13 cellular contexts compared by ENCODE assay signal in the genomic region with DNA sequence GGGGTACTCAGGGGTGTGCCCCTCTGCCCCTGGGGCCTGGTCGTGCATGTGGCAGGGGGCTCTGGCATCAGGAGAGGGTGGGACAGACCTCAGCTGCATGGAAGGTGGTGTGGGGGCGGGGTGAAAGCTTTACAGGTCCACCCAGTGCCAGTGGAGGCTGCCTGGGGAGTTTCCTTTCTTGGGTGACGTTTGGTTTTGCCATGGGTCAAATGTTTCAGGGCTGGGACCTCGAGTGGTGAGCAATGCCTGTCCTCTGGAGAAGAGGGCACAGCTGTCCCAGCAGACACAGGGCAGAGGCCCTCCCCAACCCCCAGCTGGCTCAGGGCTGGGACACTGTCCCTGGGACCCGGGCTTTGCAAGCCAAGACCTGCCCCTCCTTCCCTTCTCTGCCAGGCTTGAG. TPM values are rescaled to one million over a fixed set of nuclear protein-coding genes. Genes with fewer than 3 reads are reported as not detected.
A peak's percentile ranks its signal among the peaks of the same experiment; 100 is the strongest.
DNase-seq lines count a peak whose midpoint lies in the region; ATAC-seq and TF ChIP-seq lines count a peak whose summit lies in the region.
"Had no signal": no experiment of that assay in that cellular context is flagged by ENCODE, and none has a peak within 500 bp of the region (broad histone marks: within the 10 kb centered on the region; RNA-seq: fewer than 3 reads in every experiment).

No MANE protein-coding gene starts in this region.

- H3K27me3 Mint-ChIP-seq in Caco-2 (ENCODE audit: insufficient read depth, unreplicated experiment), result no peaks in the 10 kb centered on the region

- H3K4me3 ChIP-seq in Caco-2 (ENCODE audit: low read depth, low read length), result no peak overlapping the region
- H3K4me3 ChIP-seq in breast epithelium, result peak overlapping the region; percentile 61 to 94 (median 80)
- no peak overlapping the region for H3K4me3 ChIP-seq in hepatocyte
- peak overlapping the region; percentile 78 to 88 (median 83) for H3K4me3 ChIP-seq in gastrocnemius medialis

- peaks cover 9% of the 10 kb centered on the region for H3K4me1 Mint-ChIP-seq in Caco-2 (ENCODE audit: low read depth, unreplicated experiment)

- in situ Hi-C loops in gastrocnemius medialis (cut with MboI; ENCODE audit: low sequenced_read_pairs in 4 of 4) (loop anchor here in 2 of 4 donors (10.0 to 25.0 kb wide), 3 partner anchors 107 to 165 kb away; partner anchors contain the start of gene RNU6ATAC (in 1 of the 2)), ACHN (cut with HindIII; ENCODE audit: low pct_ligation_motif_present, low pct_unique_long_range_greater_than_20kb, low sequenced_read_pairs) (no loop called here)

- peak; percentile 46 to 54 for ATAC-seq in gastrocnemius medialis
- no peak for ATAC-seq in GM19455 (IDR thresholded peaks at IDR 0.05; ENCODE audit: unreplicated experiment)
- ATAC-seq in HG02610 (IDR thresholded peaks at IDR 0.05; ENCODE audit: unreplicated experiment), result no peak

- peaks cover 55% of the 10 kb centered on the region for H3K4me1 ChIP-seq in Caco-2
- H3K4me1 ChIP-seq in breast epithelium, result peaks cover 30 to 41% of the 10 kb centered on the region in 2 donors
- H3K4me1 ChIP-seq in hepatocyte (ENCODE audit: insufficient read depth), result peaks cover 74% of the 10 kb centered on the region
- H3K4me1 ChIP-seq in gastrocnemius medialis, result peaks cover 71 to 72% of the 10 kb centered on the region in 2 donors

- no TSS peak for BruUV-seq in Caco-2 (replicated peaks; lab: Mats Ljungman, UMichigan)

- H3K27ac ChIP-seq in breast epithelium (peak overlapping the region; percentile 73 to 89), hepatocyte (peak overlapping the region; percentile 96), gastrocnemius medialis (peak overlapping the region; percentile 94 to 99 (median 96))

- no peak overlapping the region for H2AFZ ChIP-seq in hepatocyte

- WGBS in hepatocyte (ENCODE audit: low lambda C conversion rate, missing lambda C conversion rate), result 61% methylated on average over 5 of the region's 5 CpGs

- CTCF ChIA-PET in Caco-2 (lab: Charles Lee), result no interaction called here

- H3K27ac Mint-ChIP-seq in Caco-2 (ENCODE audit: unreplicated experiment), result peak overlapping the region; percentile 92

- H3K4me2 ChIP-seq in hepatocyte, result peak overlapping the region; percentile 95

- TF ChIP-seq POLR2A in breast epithelium (IDR thresholded peaks at IDR 0.05) (no peak), gastrocnemius medialis (IDR thresholded peaks at IDR 0.05) (peak; percentile 46 to 53)

- no peak for TF ChIP-seq CTCF in Caco-2 (IDR thresholded peaks at IDR 0.05; ENCODE audit: insufficient read depth in 1 of 2, low read depth in 1 of 2, low read length in 1 of 2, severe bottlenecking in 1 of 2, unreplicated experiment in 1 of 2)
- TF ChIP-seq CTCF in breast epithelium (IDR thresholded peaks at IDR 0.05), result no peak
- TF ChIP-seq CTCF in hepatocyte (IDR thresholded peaks at IDR 0.05; ENCODE audit: poor library complexity), result no peak
- no peak for TF ChIP-seq CTCF in gastrocnemius medialis (IDR thresholded peaks at IDR 0.05 in 4 of 5, conservative IDR thresholded peaks at IDR 0.05 in 1 of 5)

- DNase-seq in Caco-2 (no peak), breast epithelium (ENCODE audit: low spot score in 2 of 2) (no peak), hepatocyte (ENCODE audit: low spot score) (no peak), gastrocnemius medialis (peak; percentile 85 to 94), A172 (ENCODE audit: low spot score) (no peak), ACHN (no peak)
- DNase-seq: activated CD4-positive, alpha-beta T cell treated with anti-CD3 and anti-CD28 coated beads, Interleukin-2, amount 50 U/mL, for 48 hours; BE2C; hippocampal formation; NCI-H1417 treated with DMSO at 0.1 percent for 48 hours had no signal

- intact Hi-C loops in Caco-2 (cut with micrococcal nuclease; ENCODE audit: unreplicated experiment), result loop anchor here (5.0 kb wide), 2 partner anchors 112 to 263 kb away; partner anchors contain the start of gene BRD3
- intact Hi-C loops in breast epithelium (cut with DNase I; ENCODE audit: low total_unique reads), result loop anchor here (5.0 to 10.0 kb wide), 2 partner anchors 105 to 113 kb away; no protein-coding TSS in a partner anchor
- intact Hi-C loops in gastrocnemius medialis (cut with DNase I; ENCODE audit: low total_unique reads), result loop anchor here (1.0 to 10.0 kb wide), 5 partner anchors 45 to 263 kb away; partner anchors contain the start of gene BRD3

- no peaks in the 10 kb centered on the region; the same call in 1 of the 2 replicates for H3K36me3 ChIP-seq in Caco-2 (ENCODE audit: control insufficient read depth, insufficient read depth, low read length)
- no peaks in the 10 kb centered on the region for H3K36me3 ChIP-seq in breast epithelium
- H3K36me3 ChIP-seq in hepatocyte (replicated peaks; ENCODE audit: insufficient read depth, low read depth), result no peaks in the 10 kb centered on the region
- H3K36me3 ChIP-seq in gastrocnemius medialis, result no peaks in the 10 kb centered on the region
- H3K36me3 ChIP-seq: BE2C, ovary had no signal

- POLR2A ChIA-PET in Caco-2 (lab: Charles Lee), result no interaction called here

- H3K27me3 ChIP-seq in Caco-2 (replicated peaks; ENCODE audit: control insufficient read depth, insufficient read depth, low read length) (no peaks in the 10 kb centered on the region), breast epithelium (no peaks in the 10 kb centered on the region), hepatocyte (no peaks in the 10 kb centered on the region), gastrocnemius medialis (no peaks in the 10 kb centered on the region)
- H3K27me3 ChIP-seq: BE2C, ovary had no signal

- peaks cover 5% of the 10 kb centered on the region for H3K36me3 Mint-ChIP-seq in Caco-2 (ENCODE audit: insufficient read depth, unreplicated experiment)

- peaks cover 79% of the 10 kb centered on the region for H4K20me1 ChIP-seq in hepatocyte (ENCODE audit: insufficient read depth, poor library complexity, severe bottlenecking)

- H3K9me3 ChIP-seq in Caco-2, result no peaks in the 10 kb centered on the region
- H3K9me3 ChIP-seq in breast epithelium, result no peaks in the 10 kb centered on the region
- H3K9me3 ChIP-seq in hepatocyte (ENCODE audit: low read depth), result no peaks in the 10 kb centered on the region
- no peaks in the 10 kb centered on the region for H3K9me3 ChIP-seq in gastrocnemius medialis
- H3K9me3 ChIP-seq: BE2C, ovary had no signal

- H3K9me2 ChIP-seq in hepatocyte (replicated peaks; ENCODE audit: insufficient read depth), result no peaks in the 10 kb centered on the region

- H3K9me3 Mint-ChIP-seq in Caco-2 (ENCODE audit: unreplicated experiment), result no peaks in the 10 kb centered on the region

- H3K79me2 ChIP-seq in hepatocyte, result peaks cover 82% of the 10 kb centered on the region

- H3K4me3 Mint-ChIP-seq in Caco-2 (ENCODE audit: unreplicated experiment), result no peak overlapping the region

RNA-seq across cellular contexts. Expression of gene RXRA, which starts 3.6 kb away (rescaled TPM):
- total RNA-seq in Caco-2 (2022) (63.8 and 69.1 TPM in 2 replicates), breast epithelium (10 to 100 TPM; 31.0 to 63.0 (median 31.5) TPM), hepatocyte (32.5 and 35.9 TPM in 2 replicates), gastrocnemius medialis (100 to 1,000 TPM in 3 of 4 donors, 10 to 100 TPM in 1; 70.8 to 224 (median 160) TPM)
- 34.3 and 41.6 TPM in 2 replicates for polyA plus RNA-seq in hepatocyte
- 12.8 and 17.2 TPM in 2 replicates for total RNA-seq in A172 (2014; rRNA removed; shearing (Covaris generic))

Comparison
In these comparisons a context has a peak if more than half of its experiments do, and no peak if none do; other contexts are left out.
1. DNase-seq: peak in gastrocnemius medialis (2 of 2); none in Caco-2 (0 of 2), breast epithelium (0 of 2), hepatocyte (single experiment), A172 (single experiment) and ACHN (single experiment).
2. H3K4me3 ChIP-seq: peak in breast epithelium (3 of 3) and gastrocnemius medialis (4 of 4); none in Caco-2 (single experiment) and hepatocyte (single experiment).
3. ATAC-seq: peak in gastrocnemius medialis (2 of 2); none in GM19455 (single experiment) and HG02610 (single experiment).
4. Peak in every context shown above with its lines, with median percentiles within 50 percentile points of each other: H3K27ac ChIP-seq.